In genomic region chr16:66135838-66136237, GRCh38 we compare ENCODE assay signal across 18 cellular contexts.
"Had no signal": no experiment of that assay in that cellular context is flagged by ENCODE, and none has a peak within 500 bp of the region (broad histone marks: within the 10 kb centered on the region; RNA-seq: fewer than 3 reads in every experiment).

No MANE protein-coding gene starts in this region.

- H3K9me3 ChIP-seq: body of pancreas, thyroid gland had no signal

- DNase-seq: activated CD4-positive, alpha-beta T cell treated with anti-CD3 and anti-CD28 coated beads for 1 hour; activated gamma-delta T cell treated with Interleukin-2 at 50 U/mL for 16 hours; activated T-cell treated with anti-CD3 and anti-CD28 coated beads, Interleukin-2, amount 50 U/mL, for 1 hour; anterior cingulate cortex; caudate nucleus; effector CD4-positive, alpha-beta T cell; stimulated activated CD4-positive, alpha-beta T cell treated with anti-CD3 and anti-CD28 coated beads, Interleukin-4, amount 100 ng/mL, for 24 hours; stimulated activated naive CD8-positive, alpha-beta T cell treated with anti-CD3 and anti-CD28 coated beads, Interleukin-15, Interleukin-2, amounts not matched to agents 100 U/mL and 50 U/mL, for 24 hours; T-helper 1 cell had no signal

- H3K4me1 ChIP-seq: body of pancreas had no signal

- H3K36me3 Mint-ChIP-seq: activated naive CD4-positive, alpha-beta T cell treated with anti-CD3 and anti-CD28 coated beads, Interleukin-2, amount 50 U/mL, for 24 hours; natural killer cell treated with Interleukin-12 subunit alpha and Interleukin-12 subunit beta and Interleukin-15 and Interleukin-18, amount 100 ng/mL, for 72 hours had no signal

- ATAC-seq: body of pancreas; natural killer cell treated with Interleukin-12 subunit alpha and Interleukin-12 subunit beta and Interleukin-15 and Interleukin-18, amount 100 ng/mL, for 72 hours; stimulated activated naive CD8-positive, alpha-beta T cell treated with anti-CD3 and anti-CD28 coated beads, Interleukin-15, Interleukin-2, amounts not matched to agents 100 U/mL and 50 U/mL, for 24 hours had no signal

- H3K9me3 Mint-ChIP-seq: activated naive CD4-positive, alpha-beta T cell treated with anti-CD3 and anti-CD28 coated beads, Interleukin-2, amount 50 U/mL, for 24 hours; dendritic cell treated with granulocyte-macrophage colony-stimulating factor and Interleukin-4, amounts not matched to agents 40 ng/mL and 50 ng/mL, for 4 days; natural killer cell treated with Interleukin-12 subunit alpha and Interleukin-12 subunit beta and Interleukin-15 and Interleukin-18, amount 100 ng/mL, for 72 hours had no signal

- H3K4me3 ChIP-seq: body of pancreas, thyroid gland had no signal

- FAIRE-seq: endometrium, kidney, TTC549, urothelium cell line had no signal

- H3K4me1 Mint-ChIP-seq: activated naive CD4-positive, alpha-beta T cell treated with anti-CD3 and anti-CD28 coated beads, Interleukin-2, amount 50 U/mL, for 24 hours had no signal

- H3K36me3 ChIP-seq: thyroid gland had no signal

- H3K27ac ChIP-seq: body of pancreas, thyroid gland had no signal

- H3K27me3 ChIP-seq: body of pancreas, thyroid gland had no signal

- H3K4me3 Mint-ChIP-seq: activated naive CD4-positive, alpha-beta T cell treated with anti-CD3 and anti-CD28 coated beads, Interleukin-2, amount 50 U/mL, for 24 hours; dendritic cell treated with granulocyte-macrophage colony-stimulating factor and Interleukin-4, amounts not matched to agents 40 ng/mL and 50 ng/mL, for 4 days; natural killer cell treated with Interleukin-12 subunit alpha and Interleukin-12 subunit beta and Interleukin-15 and Interleukin-18, amount 100 ng/mL, for 72 hours had no signal

- H3K27ac Mint-ChIP-seq: activated naive CD4-positive, alpha-beta T cell treated with anti-CD3 and anti-CD28 coated beads, Interleukin-2, amount 50 U/mL, for 24 hours; dendritic cell treated with granulocyte-macrophage colony-stimulating factor and Interleukin-4, amounts not matched to agents 40 ng/mL and 50 ng/mL, for 4 days; natural killer cell treated with Interleukin-12 subunit alpha and Interleukin-12 subunit beta and Interleukin-15 and Interleukin-18, amount 100 ng/mL, for 72 hours had no signal
